In the genomic region with DNA sequence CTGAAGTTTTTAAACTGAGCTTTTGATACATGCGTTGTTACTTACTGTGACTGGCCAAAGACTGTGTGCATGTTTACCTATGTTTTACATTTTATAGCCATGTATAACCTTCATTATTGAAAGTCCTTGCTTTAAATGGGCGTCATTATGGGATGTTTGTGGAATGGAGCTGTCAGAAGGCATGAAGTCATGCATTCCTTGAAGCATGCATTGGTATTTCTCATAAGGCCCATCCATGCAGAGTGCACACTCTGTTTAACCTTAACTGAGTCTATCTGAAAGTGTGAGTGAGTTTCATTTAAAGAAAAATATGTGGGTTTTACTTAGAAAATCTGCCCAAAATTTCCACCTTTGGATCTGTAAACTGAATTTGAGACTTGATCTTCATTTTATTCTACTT, we compare ENCODE assay signal across 1 cellular context.
TF ChIP-seq lines count a peak whose summit lies in the region.

No MANE protein-coding gene starts in this region.

TF ChIP-seq in SK-N-SH, 30 proteins besides CTCF, POLR2A, EP300 and RAD21 (continued from another document):
- TF ChIP-seq, protein P1, sequence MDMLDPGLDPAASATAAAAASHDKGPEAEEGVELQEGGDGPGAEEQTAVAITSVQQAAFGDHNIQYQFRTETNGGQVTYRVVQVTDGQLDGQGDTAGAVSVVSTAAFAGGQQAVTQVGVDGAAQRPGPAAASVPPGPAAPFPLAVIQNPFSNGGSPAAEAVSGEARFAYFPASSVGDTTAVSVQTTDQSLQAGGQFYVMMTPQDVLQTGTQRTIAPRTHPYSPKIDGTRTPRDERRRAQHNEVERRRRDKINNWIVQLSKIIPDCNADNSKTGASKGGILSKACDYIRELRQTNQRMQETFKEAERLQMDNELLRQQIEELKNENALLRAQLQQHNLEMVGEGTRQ (IDR thresholded peaks at IDR 0.05; ENCODE audit: borderline replicate concordance, low read depth, low read length) = no peak
- TF ChIP-seq, protein P2, sequence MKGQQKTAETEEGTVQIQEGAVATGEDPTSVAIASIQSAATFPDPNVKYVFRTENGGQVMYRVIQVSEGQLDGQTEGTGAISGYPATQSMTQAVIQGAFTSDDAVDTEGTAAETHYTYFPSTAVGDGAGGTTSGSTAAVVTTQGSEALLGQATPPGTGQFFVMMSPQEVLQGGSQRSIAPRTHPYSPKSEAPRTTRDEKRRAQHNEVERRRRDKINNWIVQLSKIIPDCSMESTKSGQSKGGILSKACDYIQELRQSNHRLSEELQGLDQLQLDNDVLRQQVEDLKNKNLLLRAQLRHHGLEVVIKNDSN (IDR thresholded peaks at IDR 0.05; ENCODE audit: borderline replicate concordance, low read depth) = no peak
- TF ChIP-seq MEF2A (IDR thresholded peaks at IDR 0.05; ENCODE audit: borderline replicate concordance, low read depth) = no peak
